In genomic region chr22:18954333-18954732, GRCh38 we compare ENCODE assay signal across 1 cellular context.
TF ChIP-seq lines count a peak whose summit lies in the region.

No MANE protein-coding gene starts in this region.

TF ChIP-seq in HepG2, 621 proteins besides CTCF, POLR2A, EP300 and RAD21:
- no peak for TF ChIP-seq TAF15 (IDR thresholded peaks at IDR 0.05; ENCODE audit: low read depth, low read length, poor library complexity, severe bottlenecking)
- TF ChIP-seq KDM2A (CRISPR knock-in tag; IDR thresholded peaks at IDR 0.05; ENCODE audit: borderline replicate concordance, low read depth), result peak; percentile 26; the same call in 1 of the 2 replicates
- peak; percentile 90 for TF ChIP-seq STAG1 (CRISPR knock-in tag; IDR thresholded peaks at IDR 0.05)
- no peak for TF ChIP-seq HDAC1 (CRISPR knock-in tag; IDR thresholded peaks at IDR 0.05)
- TF ChIP-seq ZNF768 (CRISPR knock-in tag; IDR thresholded peaks at IDR 0.05), result peak; percentile 92
- peak; percentile 34; the same call in 1 of the 2 replicates for TF ChIP-seq ZNF687 (CRISPR knock-in tag; IDR thresholded peaks at IDR 0.05)
- no peak for TF ChIP-seq FOXC1 (CRISPR knock-in tag; IDR thresholded peaks at IDR 0.05; ENCODE audit: borderline replicate concordance)
TF ChIP-seq in HepG2: peak in this region for 4.
